Comparison of ENCODE assay signal across 6 cellular contexts in genomic region chrX:153744210-153745066, GRCh38. TPM values are rescaled to one million over a fixed set of nuclear protein-coding genes. Genes with fewer than 3 reads are reported as not detected.
DNase-seq lines count a peak whose midpoint lies in the region; ATAC-seq, FAIRE-seq and TF ChIP-seq lines count a peak whose summit lies in the region.

No MANE protein-coding gene starts in this region.

- H3K9me3 Mint-ChIP-seq in H9: peaks cover 57 to 78% of the 10 kb centered on the region in 2 experiments

- H3K79me1 ChIP-seq in H9 (ENCODE audit: insufficient read depth, low read depth, low read length, poor library complexity, severe bottlenecking) (no peaks in the 10 kb centered on the region), neuronal stem cell (ENCODE audit: low read depth, low read length) (no peaks in the 10 kb centered on the region)

- H2BK12ac ChIP-seq in H9 (ENCODE audit: insufficient read length, low read depth, low read length) (no peak overlapping the region), neuronal stem cell (ENCODE audit: low read length) (no peak overlapping the region)

- BruUV-seq in K562 (replicated peaks; lab: Mats Ljungman, UMichigan): no TSS peak

- ATAC-seq in K562 (peak; percentile 40; the same call in 1 of the 3 replicates), HG02763 (IDR thresholded peaks at IDR 0.05; ENCODE audit: unreplicated experiment) (no peak), HG03108 (IDR thresholded peaks at IDR 0.05; ENCODE audit: unreplicated experiment) (no peak)

- no peak overlapping the region for H3K27ac ChIP-seq in H9 (ENCODE audit: insufficient read length, low read depth, low read length)
- H3K27ac ChIP-seq in K562 (ENCODE audit: extremely low read depth, low read depth, low read length): peak overlapping the region; percentile 79
- no peak overlapping the region for H3K27ac ChIP-seq in neuronal stem cell (replicated peaks; ENCODE audit: low read length)
- peak overlapping the region in 1 of 2 donors; percentile 16 for H3K27ac ChIP-seq in small intestine (ENCODE audit: low read depth in 1 of 2, low read length in 1 of 2)

- H2BK120ac ChIP-seq in H9 (ENCODE audit: low read depth, low read length, poor library complexity, severe bottlenecking) (no peak overlapping the region), neuronal stem cell (ENCODE audit: low read depth, low read length) (no peak overlapping the region)

- H3K27me3 ChIP-seq in H9 (ENCODE audit: insufficient read depth, low read length) (no peaks in the 10 kb centered on the region), K562 (ENCODE audit: control insufficient read depth in 2 of 2, insufficient read depth in 2 of 2, low read length in 2 of 2) (no peaks in the 10 kb centered on the region), neuronal stem cell (ENCODE audit: control insufficient read depth in 3 of 3, insufficient read depth in 3 of 3, low read depth in 1 of 3, low read length in 3 of 3) (no peaks in the 10 kb centered on the region), small intestine (ENCODE audit: control insufficient read depth in 2 of 2, insufficient read depth in 2 of 2, low read length in 2 of 2) (no peaks in the 10 kb centered on the region)

- no peak overlapping the region for H3K9ac ChIP-seq in H9 (ENCODE audit: extremely low read depth, insufficient read length, low read length)
- H3K9ac ChIP-seq in K562 (ENCODE audit: insufficient read depth in 1 of 2, low read depth in 2 of 2, low read length in 2 of 2): peak overlapping the region; percentile 78 to 89
- peak overlapping the region; percentile 30 for H3K9ac ChIP-seq in neuronal stem cell (ENCODE audit: low read depth, low read length, poor library complexity)

- H3K4me3 ChIP-seq in K562 (peak overlapping the region; percentile 42), neuronal stem cell (ENCODE audit: low read length in 2 of 2) (no peak overlapping the region), small intestine (ENCODE audit: low read depth in 1 of 2, low read length in 2 of 2) (no peak overlapping the region)

- intact Hi-C loops in K562 (cut with micrococcal nuclease): no loop called here

- H3K36me3 Mint-ChIP-seq in H9 (ENCODE audit: insufficient read depth in 1 of 3, low read depth in 3 of 3): peaks cover 1 to 8% (median 4%) of the 10 kb centered on the region in 3 experiments; a peak in 4 of 7 replicates

- H2AFZ ChIP-seq in H9 (ENCODE audit: low read length): no peak overlapping the region
- peak overlapping the region; percentile 81 for H2AFZ ChIP-seq in K562 (ENCODE audit: low read depth, low read length)
- no peak overlapping the region for H2AFZ ChIP-seq in neuronal stem cell (ENCODE audit: low read length)

- peak; percentile 15 for FAIRE-seq in K562 (lab: Jason Lieb, UNC)
- no peak for FAIRE-seq in small intestine (lab: Jason Lieb, UNC)

- H3K23me2 ChIP-seq in H9 (ENCODE audit: insufficient read length, low read depth, low read length, poor library complexity, severe bottlenecking): peaks cover 7% of the 10 kb centered on the region

- H4K91ac ChIP-seq in H9 (ENCODE audit: insufficient read length, low read depth, low read length): no peak overlapping the region
- no peak overlapping the region for H4K91ac ChIP-seq in neuronal stem cell (ENCODE audit: low read depth, low read length, poor library complexity)

- H2AK5ac ChIP-seq in H9 (ENCODE audit: insufficient read length, low read length): no peak overlapping the region
- no peak overlapping the region for H2AK5ac ChIP-seq in neuronal stem cell (ENCODE audit: low read depth, low read length)

- no peaks in the 10 kb centered on the region for H3K79me2 ChIP-seq in H9 (ENCODE audit: insufficient read depth, low read length)
- H3K79me2 ChIP-seq in K562 (ENCODE audit: control insufficient read depth, insufficient read depth, low read length): no peaks in the 10 kb centered on the region

- DNase-seq in H9: peak; percentile 76
- peak in 1 of 4 experiments; percentile 28 for DNase-seq in K562 (ENCODE audit: extremely low read depth in 1 of 4, low spot score in 3 of 4)
- no peak for DNase-seq in neuronal stem cell (ENCODE audit: low spot score)
- no peak for DNase-seq in small intestine

- H4K20me1 ChIP-seq in H9 (ENCODE audit: control insufficient read depth, insufficient read depth, insufficient read length) (no peaks in the 10 kb centered on the region), K562 (replicated peaks; ENCODE audit: control insufficient read depth, insufficient read depth, low read length) (no peaks in the 10 kb centered on the region)

- H3K36me3 ChIP-seq in K562 (ENCODE audit: control insufficient read depth, insufficient read depth, low read length): no peaks in the 10 kb centered on the region
- no peaks in the 10 kb centered on the region for H3K36me3 ChIP-seq in neuronal stem cell (replicated peaks in 1 of 2; ENCODE audit: control insufficient read depth in 2 of 2, insufficient read depth in 2 of 2, low read length in 2 of 2)
- no peaks in the 10 kb centered on the region for H3K36me3 ChIP-seq in small intestine (ENCODE audit: control insufficient read depth in 2 of 2, insufficient read depth in 2 of 2, low read length in 2 of 2)

- H3K4me2 ChIP-seq in H9 (ENCODE audit: insufficient read depth, insufficient read length, low read length): peak overlapping the region; percentile 73
- H3K4me2 ChIP-seq in K562 (ENCODE audit: insufficient read depth, low read length): peak overlapping the region; percentile 81
- peak overlapping the region; percentile 45 for H3K4me2 ChIP-seq in neuronal stem cell (ENCODE audit: insufficient read depth, low read length, poor library complexity, severe bottlenecking)

- peaks cover 0 to 4% of the 10 kb centered on the region in 2 experiments; a peak in 2 of 4 replicates for H3K4me1 Mint-ChIP-seq in H9

- no peak overlapping the region for H3K14ac ChIP-seq in H9 (ENCODE audit: insufficient read depth, low read length)
- H3K14ac ChIP-seq in neuronal stem cell (ENCODE audit: low read length): no peak overlapping the region

- no peak overlapping the region for H2BK20ac ChIP-seq in H9 (ENCODE audit: low read depth, low read length, poor library complexity, severe bottlenecking)

- peak; percentile 59 for TF ChIP-seq CTCF in H9 (conservative IDR thresholded peaks at IDR 0.05)
- peak; percentile 32 to 53 (median 42); a peak in 5 of 6 replicates for TF ChIP-seq CTCF in K562 (IDR thresholded peaks at IDR 0.05 in 2 of 3, conservative IDR thresholded peaks at IDR 0.05 in 1 of 3; ENCODE audit: insufficient read depth in 2 of 3, low read depth in 1 of 3, low read length in 3 of 3)

- no peak overlapping the region for H3T11ph ChIP-seq in H9 (ENCODE audit: low read length)

- H3K4ac ChIP-seq in H9 (ENCODE audit: low read depth, low read length) (no peak overlapping the region), neuronal stem cell (ENCODE audit: low read length) (no peak overlapping the region)

- no peak overlapping the region for H3K18ac ChIP-seq in H9 (ENCODE audit: insufficient read length, low read depth, low read length)
- H3K18ac ChIP-seq in neuronal stem cell (ENCODE audit: low read length): peak overlapping the region; percentile 57

- CTCF ChIA-PET in K562 (lab: Yijun Ruan, JAX; ENCODE audit: low intra/inter-chr PET ratio): no interaction called here

- H3K4me3 Mint-ChIP-seq in H9: peak overlapping the region; percentile 59 to 76

- no peak for TF ChIP-seq RAD21 in K562 (CRISPR knock-in tag; conservative IDR thresholded peaks at IDR 0.05 in 1 of 2, IDR thresholded peaks at IDR 0.05 in 1 of 2)

- no peak overlapping the region for H3K27ac Mint-ChIP-seq in H9

- in situ Hi-C loops in K562 (cut with MboI): no loop called here

- H4K8ac ChIP-seq in H9 (replicated peaks; ENCODE audit: insufficient read length, low read depth, low read length): no peak overlapping the region
- no peak overlapping the region for H4K8ac ChIP-seq in neuronal stem cell (ENCODE audit: low read depth, low read length)

- POLR2A ChIA-PET in K562 (lab: Yijun Ruan, JAX): interaction anchor here (0.6 to 0.7 kb wide), 3 partner anchors 14 to 180 kb away, joined by 3 to 5 read pairs (median 4); no protein-coding TSS in a partner anchor

- no peak overlapping the region for H3K56ac ChIP-seq in H9 (ENCODE audit: insufficient read length, low read depth, low read length)

- no peak overlapping the region for H2BK5ac ChIP-seq in H9 (ENCODE audit: insufficient read length, low read length)
- H2BK5ac ChIP-seq in neuronal stem cell (ENCODE audit: low read length): no peak overlapping the region

- H4K5ac ChIP-seq in H9 (ENCODE audit: insufficient read length, low read depth, low read length): no peak overlapping the region

- H3K9me1 ChIP-seq in K562 (ENCODE audit: control insufficient read depth, insufficient read depth, low read length): no peaks in the 10 kb centered on the region

- H3K4me1 ChIP-seq in H9 (ENCODE audit: insufficient read depth, low read length) (no peaks in the 10 kb centered on the region), K562 (replicated peaks in 1 of 2; ENCODE audit: control insufficient read depth in 2 of 2, insufficient read depth in 2 of 2, low read length in 2 of 2) (peaks cover 0 to 52% of the 10 kb centered on the region in 2 experiments; a peak in 3 of 5 replicates), neuronal stem cell (ENCODE audit: control insufficient read depth in 2 of 2, insufficient read depth in 1 of 2, low read depth in 1 of 2, low read length in 2 of 2) (no peaks in the 10 kb centered on the region), small intestine (ENCODE audit: control insufficient read depth in 2 of 2, insufficient read depth in 1 of 2, low read depth in 1 of 2, low read length in 1 of 2) (peaks cover 0 to 3% of the 10 kb centered on the region in 2 donors)

- H3K23ac ChIP-seq in H9 (ENCODE audit: insufficient read length, low read depth, low read length) (no peak overlapping the region), neuronal stem cell (ENCODE audit: low read depth, low read length, poor library complexity) (no peak overlapping the region)

- no CpG with 5 or more reads among the region's 38 CpGs for WGBS in H9 (ENCODE audit: extremely low coverage, insufficient read length, low lambda C conversion rate)
- 16% methylated on average over 23 of the region's 38 CpGs for WGBS in K562 (ENCODE audit: insufficient coverage, low coverage, missing lambda C conversion rate)
- no CpG with 5 or more reads among the region's 38 CpGs for WGBS in neuronal stem cell (ENCODE audit: extremely low coverage in 2 of 2, insufficient read length in 2 of 2, insufficient replicate concordance in 1 of 2), 2 donors
- WGBS in small intestine, 3 donors: 10 to 34% (median 15%) methylated on average over 23 to 38 of the region's 38 CpGs

- TF ChIP-seq EP300 in K562 (IDR thresholded peaks at IDR 0.05; ENCODE audit: low read length): no peak

- peaks cover 10% of the 10 kb centered on the region for H3K27me3 Mint-ChIP-seq in H9 (ENCODE audit: low read depth)

- no peak overlapping the region for H2BK15ac ChIP-seq in H9 (ENCODE audit: low read depth, low read length)
- no peak overlapping the region for H2BK15ac ChIP-seq in neuronal stem cell (ENCODE audit: low read length)

- peaks cover under 1% of the 10 kb centered on the region for H3K9me3 ChIP-seq in H9 (ENCODE audit: control insufficient read depth, low read depth, low read length)
- H3K9me3 ChIP-seq in K562 (replicated peaks; ENCODE audit: control insufficient read depth, insufficient read depth, low read depth, low read length): no peaks in the 10 kb centered on the region
- H3K9me3 ChIP-seq in neuronal stem cell (replicated peaks in 1 of 2; ENCODE audit: control insufficient read depth in 2 of 2, insufficient read depth in 1 of 2, low read depth in 1 of 2, low read length in 2 of 2): no peaks in the 10 kb centered on the region
- no peaks in the 10 kb centered on the region for H3K9me3 ChIP-seq in small intestine (ENCODE audit: control insufficient read depth, low read depth)

- TF ChIP-seq POLR2A in K562 (conservative IDR thresholded peaks at IDR 0.05): no peak

RNA-seq across cellular contexts. Expression of gene PLXNB3, which starts 19.6 kb away (rescaled TPM):
- total RNA-seq in H9 (2021) (1.8 and 1.9 TPM in 2 replicates), K562 (2014; rRNA removed) (1.6 and 2.0 TPM in 2 replicates), K562 (2014; rRNA removed; fragmentation: Illumina TruSeq; extraction: Trizol) (0.22 TPM in 1 of 2 replicates, not detected in the other), K562 (2015; rRNA removed; fragmentation: Illumina TruSeq; extraction: Trizol) (0.25 and 0.72 TPM in 2 replicates), K562 (2021) (1.6 TPM in 2 replicates)
- 2.4 and 18.7 TPM in 2 replicates for total RNA-seq in K562 (2011; cell fraction: chromatin; rRNA removed; ENCODE audit: low replicate concordance)
- 5.5 and 11.0 TPM in 2 replicates for total RNA-seq in K562 (2011; cell fraction: nucleolus; rRNA removed)
- 3.1 and 3.7 TPM in 2 replicates for total RNA-seq in K562 (2011; cell fraction: nucleoplasm; rRNA removed)
- polyA plus RNA-seq in K562 (2011; rRNA removed) (1.5 and 2.4 TPM in 2 replicates), K562 (2014; fragmentation: Illumina TruSeq; extraction: Trizol) (0.40 and 0.50 TPM in 2 replicates), K562 (2014; fragmentation: Nextera tagmentation; extraction: Ambion mirVana) (not detected), K562 (2014; rRNA removed) (1.4 and 1.6 TPM in 2 replicates), small intestine (1 to 10 TPM in 1 of 3 donors, under 1 TPM in 1, not detected in 1; 0.54 to 1.6 TPM)
- polyA plus RNA-seq in K562 (2011; cell fraction: cytosol; rRNA removed): 0.63 and 1.1 TPM in 2 replicates
- 12.2 and 14.5 TPM in 2 replicates for polyA plus RNA-seq in K562 (2011; cell fraction: nucleus; rRNA removed)
- 0.94 and 1.7 TPM in 2 replicates for polyA plus RNA-seq in K562 (2012)
- 0.81 and 1.2 TPM in 2 replicates for polyA minus RNA-seq in K562 (2011; rRNA and poly(A)+ RNA removed)
- 1.2 and 2.0 TPM in 2 replicates for polyA minus RNA-seq in K562 (2011; cell fraction: cytosol; rRNA and poly(A)+ RNA removed)
- polyA minus RNA-seq in K562 (2011; cell fraction: nucleus; rRNA and poly(A)+ RNA removed): 4.0 and 4.3 TPM in 2 replicates
- polyA plus RNA-seq in neuronal stem cell (2013, experiment 1 of 2): 0.67 TPM
- polyA plus RNA-seq in neuronal stem cell (2013, experiment 2 of 2): 0.64 TPM

RNA-seq across cellular contexts. Expression of gene ABCD1, which starts 19.8 kb away (rescaled TPM):
- total RNA-seq in H9 (2021): 10.2 and 11.1 TPM in 2 replicates
- 3.4 and 16.6 TPM in 2 replicates for total RNA-seq in K562 (2011; cell fraction: chromatin; rRNA removed; ENCODE audit: low replicate concordance)
- total RNA-seq in K562 (2011; cell fraction: nucleolus; rRNA removed): 12.9 and 17.3 TPM in 2 replicates
- 7.3 TPM in 2 replicates for total RNA-seq in K562 (2011; cell fraction: nucleoplasm; rRNA removed)
- total RNA-seq in K562 (2014; rRNA removed): 3.9 and 6.0 TPM in 2 replicates
- 0.80 and 1.4 TPM in 2 replicates for total RNA-seq in K562 (2014; rRNA removed; fragmentation: Illumina TruSeq; extraction: Trizol)
- total RNA-seq in K562 (2015; rRNA removed; fragmentation: Illumina TruSeq; extraction: Trizol): 2.8 and 3.1 TPM in 2 replicates
- total RNA-seq in K562 (2021): 6.9 and 7.1 TPM in 2 replicates
- polyA plus RNA-seq in K562 (2011; rRNA removed): 1.6 and 3.8 TPM in 2 replicates
- 2.8 and 5.5 TPM in 2 replicates for polyA plus RNA-seq in K562 (2011; cell fraction: cytosol; rRNA removed)
- 8.7 and 16.4 TPM in 2 replicates for polyA plus RNA-seq in K562 (2011; cell fraction: nucleus; rRNA removed)
- 6.3 and 9.6 TPM in 2 replicates for polyA plus RNA-seq in K562 (2012)
- 2.2 and 3.5 TPM in 2 replicates for polyA plus RNA-seq in K562 (2014; fragmentation: Illumina TruSeq; extraction: Trizol)
- under 1 TPM; 0.07 to 0.18 TPM for polyA plus RNA-seq in K562 (2014; fragmentation: Nextera tagmentation; extraction: Ambion mirVana)
- 3.8 and 5.2 TPM in 2 replicates for polyA plus RNA-seq in K562 (2014; rRNA removed)
- 1.8 and 2.6 TPM in 2 replicates for polyA minus RNA-seq in K562 (2011; rRNA and poly(A)+ RNA removed)
- polyA minus RNA-seq in K562 (2011; cell fraction: cytosol; rRNA and poly(A)+ RNA removed): 4.3 and 4.4 TPM in 2 replicates
- 7.9 and 8.4 TPM in 2 replicates for polyA minus RNA-seq in K562 (2011; cell fraction: nucleus; rRNA and poly(A)+ RNA removed)
- 4.4 TPM for polyA plus RNA-seq in neuronal stem cell (2013, experiment 1 of 2)
- 4.2 TPM for polyA plus RNA-seq in neuronal stem cell (2013, experiment 2 of 2)
- polyA plus RNA-seq in small intestine: 10 to 100 TPM; 10.1 to 37.3 (median 26.5) TPM

RNA-seq across cellular contexts. Expression of gene BCAP31, which starts 20.3 kb away (rescaled TPM):
- total RNA-seq in H9 (2021) (138 and 140 TPM in 2 replicates), K562 (2014; rRNA removed) (156 and 184 TPM in 2 replicates), K562 (2014; rRNA removed; fragmentation: Illumina TruSeq; extraction: Trizol) (206 and 225 TPM in 2 replicates), K562 (2015; rRNA removed; fragmentation: Illumina TruSeq; extraction: Trizol) (170 and 173 TPM in 2 replicates), K562 (2021) (261 and 262 TPM in 2 replicates)
- total RNA-seq in K562 (2011; cell fraction: chromatin; rRNA removed; ENCODE audit: low replicate concordance): 194 and 313 TPM in 2 replicates
- total RNA-seq in K562 (2011; cell fraction: nucleolus; rRNA removed): 389 and 398 TPM in 2 replicates
- total RNA-seq in K562 (2011; cell fraction: nucleoplasm; rRNA removed): 299 and 322 TPM in 2 replicates
- polyA plus RNA-seq in K562 (2011; rRNA removed) (157 and 186 TPM in 2 replicates), K562 (2014; fragmentation: Illumina TruSeq; extraction: Trizol) (188 and 219 TPM in 2 replicates), K562 (2014; fragmentation: Nextera tagmentation; extraction: Ambion mirVana) (100 to 1,000 TPM; 562 to 683 TPM), K562 (2014; rRNA removed) (175 and 176 TPM in 2 replicates), small intestine (100 to 1,000 TPM in 1 of 3 donors, 10 to 100 TPM in 2; 68.4 to 243 (median 81.0) TPM)
- polyA plus RNA-seq in K562 (2011; cell fraction: cytosol; rRNA removed): 164 and 227 TPM in 2 replicates
- 115 and 116 TPM in 2 replicates for polyA plus RNA-seq in K562 (2011; cell fraction: nucleus; rRNA removed)
- 235 and 441 TPM in 2 replicates for polyA plus RNA-seq in K562 (2012)
- 177 and 181 TPM in 2 replicates for polyA minus RNA-seq in K562 (2011; rRNA and poly(A)+ RNA removed)
- polyA minus RNA-seq in K562 (2011; cell fraction: cytosol; rRNA and poly(A)+ RNA removed): 74.4 and 86.4 TPM in 2 replicates
- 30.8 and 43.7 TPM in 2 replicates for polyA minus RNA-seq in K562 (2011; cell fraction: nucleus; rRNA and poly(A)+ RNA removed)
- 53.3 TPM for polyA plus RNA-seq in neuronal stem cell (2013, experiment 1 of 2)
- 53.2 TPM for polyA plus RNA-seq in neuronal stem cell (2013, experiment 2 of 2)

RNA-seq across cellular contexts. Expression of gene SRPK3, which starts 36.4 kb away (rescaled TPM):
- total RNA-seq in H9 (2021) (not detected in 2 replicates), K562 (2014; rRNA removed) (0.09 TPM in 1 of 2 replicates, not detected in the other), K562 (2014; rRNA removed; fragmentation: Illumina TruSeq; extraction: Trizol) (not detected in 2 replicates), K562 (2015; rRNA removed; fragmentation: Illumina TruSeq; extraction: Trizol) (not detected in 2 replicates), K562 (2021) (0.04 TPM in 1 of 2 replicates, not detected in the other)
- 0.42 TPM in 1 of 2 replicates, not detected in the other for total RNA-seq in K562 (2011; cell fraction: chromatin; rRNA removed; ENCODE audit: low replicate concordance)
- total RNA-seq in K562 (2011; cell fraction: nucleolus; rRNA removed): 0.17 and 0.39 TPM in 2 replicates
- total RNA-seq in K562 (2011; cell fraction: nucleoplasm; rRNA removed): 0.07 TPM in 1 of 2 replicates, not detected in the other
- polyA plus RNA-seq in K562 (2011; rRNA removed) (0.01 and 0.12 TPM in 2 replicates), K562 (2014; fragmentation: Illumina TruSeq; extraction: Trizol) (0.03 TPM in 1 of 2 replicates, not detected in the other), K562 (2014; fragmentation: Nextera tagmentation; extraction: Ambion mirVana) (under 1 TPM; 0.04 to 0.06 TPM), K562 (2014; rRNA removed) (0.03 and 0.07 TPM in 2 replicates), small intestine (under 1 TPM in 2 of 3 donors, not detected in 1; 0.15 to 0.27 TPM)
- 0.03 and 0.15 TPM in 2 replicates for polyA plus RNA-seq in K562 (2011; cell fraction: cytosol; rRNA removed)
- polyA plus RNA-seq in K562 (2011; cell fraction: nucleus; rRNA removed): 0.07 and 0.27 TPM in 2 replicates
- 0.84 and 1.1 TPM in 2 replicates for polyA plus RNA-seq in K562 (2012)
- polyA minus RNA-seq in K562 (2011; rRNA and poly(A)+ RNA removed): not detected in 2 replicates
- polyA minus RNA-seq in K562 (2011; cell fraction: cytosol; rRNA and poly(A)+ RNA removed): not detected in 2 replicates
- polyA minus RNA-seq in K562 (2011; cell fraction: nucleus; rRNA and poly(A)+ RNA removed): 0.11 and 0.13 TPM in 2 replicates
- polyA plus RNA-seq in neuronal stem cell (2013, experiment 1 of 2): not detected
- not detected for polyA plus RNA-seq in neuronal stem cell (2013, experiment 2 of 2)

RNA-seq across cellular contexts. Expression of gene IDH3G, which starts 49.7 kb away (rescaled TPM):
- total RNA-seq in H9 (2021): 43.2 and 47.1 TPM in 2 replicates
- total RNA-seq in K562 (2011; cell fraction: chromatin; rRNA removed; ENCODE audit: low replicate concordance): 85.9 and 295 TPM in 2 replicates
- 142 and 145 TPM in 2 replicates for total RNA-seq in K562 (2011; cell fraction: nucleolus; rRNA removed)
- total RNA-seq in K562 (2011; cell fraction: nucleoplasm; rRNA removed): 98.2 and 107 TPM in 2 replicates
- 62.4 and 70.5 TPM in 2 replicates for total RNA-seq in K562 (2014; rRNA removed)
- 16.3 and 30.6 TPM in 2 replicates for total RNA-seq in K562 (2014; rRNA removed; fragmentation: Illumina TruSeq; extraction: Trizol)
- total RNA-seq in K562 (2015; rRNA removed; fragmentation: Illumina TruSeq; extraction: Trizol): 34.1 and 39.2 TPM in 2 replicates
- 64.0 and 67.1 TPM in 2 replicates for total RNA-seq in K562 (2021)
- 37.9 and 74.6 TPM in 2 replicates for polyA plus RNA-seq in K562 (2011; rRNA removed)
- 81.4 and 108 TPM in 2 replicates for polyA plus RNA-seq in K562 (2011; cell fraction: cytosol; rRNA removed)
- polyA plus RNA-seq in K562 (2011; cell fraction: nucleus; rRNA removed): 174 and 207 TPM in 2 replicates
- polyA plus RNA-seq in K562 (2012): 78.2 and 88.3 TPM in 2 replicates
- 72.5 and 80.1 TPM in 2 replicates for polyA plus RNA-seq in K562 (2014; fragmentation: Illumina TruSeq; extraction: Trizol)
- 10 to 100 TPM; 24.3 to 36.4 TPM for polyA plus RNA-seq in K562 (2014; fragmentation: Nextera tagmentation; extraction: Ambion mirVana)
- 63.2 and 69.3 TPM in 2 replicates for polyA plus RNA-seq in K562 (2014; rRNA removed)
- 72.5 and 76.8 TPM in 2 replicates for polyA minus RNA-seq in K562 (2011; rRNA and poly(A)+ RNA removed)
- 47.7 and 58.4 TPM in 2 replicates for polyA minus RNA-seq in K562 (2011; cell fraction: cytosol; rRNA and poly(A)+ RNA removed)
- 49.9 and 58.3 TPM in 2 replicates for polyA minus RNA-seq in K562 (2011; cell fraction: nucleus; rRNA and poly(A)+ RNA removed)
- 43.4 TPM for polyA plus RNA-seq in neuronal stem cell (2013, experiment 1 of 2)
- polyA plus RNA-seq in neuronal stem cell (2013, experiment 2 of 2): 43.1 TPM
- polyA plus RNA-seq in small intestine: 100 to 1,000 TPM in 1 of 3 donors, 10 to 100 TPM in 2; 80.0 to 114 (median 91.1) TPM
